ENCODE assay signal across 10 cellular contexts in the genomic region with DNA sequence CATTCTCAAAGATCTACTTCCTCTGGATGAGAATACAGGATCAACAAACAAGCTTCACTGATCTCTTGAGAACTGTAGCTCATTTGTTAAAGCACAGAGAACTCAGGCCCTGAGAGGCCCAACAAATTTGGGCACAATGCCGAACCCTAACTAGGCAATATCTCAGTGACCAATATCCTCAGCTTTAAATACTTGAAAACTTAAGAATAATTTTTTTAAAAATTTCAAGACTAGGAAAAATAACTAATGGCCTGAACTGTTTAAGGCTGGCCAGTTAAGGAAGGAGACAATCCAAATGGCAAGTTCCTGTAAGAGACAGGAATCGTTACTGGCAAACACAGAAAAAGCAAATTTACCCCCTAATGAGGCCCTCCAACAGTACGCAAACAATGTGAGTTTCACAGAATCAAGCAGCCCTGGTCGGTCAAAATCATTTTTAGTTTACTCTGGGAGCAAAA. TPM values are rescaled to one million over a fixed set of nuclear protein-coding genes. Genes with fewer than 3 reads are reported as not detected.
DNase-seq lines count a peak whose midpoint lies in the region; FAIRE-seq and TF ChIP-seq lines count a peak whose summit lies in the region.
"Had no signal": no experiment of that assay in that cellular context is flagged by ENCODE, and none has a peak within 500 bp of the region (broad histone marks: within the 10 kb centered on the region; RNA-seq: fewer than 3 reads in every experiment).

No MANE protein-coding gene starts in this region.

- no peak for FAIRE-seq in H1 (lab: Jason Lieb, UNC)
- FAIRE-seq in GM12891 (lab: Jason Lieb, UNC), result no peak

- no peak overlapping the region for H2BK5ac ChIP-seq in H1 (ENCODE audit: low read depth, low read length)

- DNase-seq in NCI-H1092 treated with DMSO at 0.1 percent for 48 hours (lab: John Stamatoyannopoulos, UW) (peak; percentile 10), NCI-H1092 (lab: John Stamatoyannopoulos, UW) (no peak), H1 (ENCODE audit: low read depth in 1 of 2, low spot score in 2 of 2) (no peak), lung microvascular endothelial cell (ENCODE audit: low read depth in 2 of 2) (peak; percentile 21 to 38), thyroid gland (peak; percentile 81 to 84), GM12891 (ENCODE audit: insufficient read length, low spot score) (no peak), cortex of kidney (lab: John Stamatoyannopoulos, UW) (no peak)
- no peak for DNase-seq in CD8-positive, alpha-beta memory T cell
- DNase-seq: ACHN; activated CD4-positive, alpha-beta T cell treated with anti-CD3 and anti-CD28 coated beads, Interleukin-2, amount 50 U/mL, for 4 hours had no signal

- H3K9me3 ChIP-seq in H1 (ENCODE audit: insufficient read depth in 2 of 2, low read depth in 1 of 2, low read length in 1 of 2), result no peaks in the 10 kb centered on the region
- no peaks in the 10 kb centered on the region for H3K9me3 ChIP-seq in thyroid gland
- no peaks in the 10 kb centered on the region for H3K9me3 ChIP-seq in CD8-positive, alpha-beta memory T cell (ENCODE audit: low read length)

- no peaks in the 10 kb centered on the region for H3K79me1 ChIP-seq in H1 (ENCODE audit: low read depth, low read length)

- peak overlapping the region in 1 of 8 donors; percentile 46 for H3K27ac Mint-ChIP-seq in CD8-positive, alpha-beta memory T cell

- no peak overlapping the region for H2AFZ ChIP-seq in H1 (ENCODE audit: low read length)

- H3K27ac ChIP-seq in H1 (ENCODE audit: low read depth, low read length), result peak overlapping the region; percentile 48; the same call in 1 of the 2 replicates
- H3K27ac ChIP-seq in thyroid gland, result peak overlapping the region; percentile 87 to 96 (median 93)
- no peak overlapping the region for H3K27ac ChIP-seq in CD8-positive, alpha-beta memory T cell (ENCODE audit: low read depth, low read length)

- no peak overlapping the region for H3K14ac ChIP-seq in H1 (ENCODE audit: insufficient read length)

- H3K4me3 ChIP-seq in H1 (ENCODE audit: extremely low read depth in 1 of 4, insufficient read depth in 2 of 4, low read depth in 3 of 4, low read length in 4 of 4) (peak overlapping the region in 1 of 4 experiments; percentile 44; a peak in 1 of 8 replicates), thyroid gland (replicated peaks in 1 of 3) (peak overlapping the region in 1 of 3 donors; percentile 11)
- H3K4me3 ChIP-seq in CD8-positive, alpha-beta memory T cell (ENCODE audit: low read length), result no peak overlapping the region

- WGBS in H1 (ENCODE audit: extremely low coverage in 1 of 2, insufficient coverage in 1 of 2, insufficient read length in 1 of 2, insufficient replicate concordance in 2 of 2, low coverage in 1 of 2, low lambda C conversion rate in 2 of 2, missing lambda C conversion rate in 1 of 2), 2 experiments, result 48% methylated on average over 4 of the region's 4 CpGs; no CpG with 5 or more reads in 1 of the 2 experiments
- WGBS in thyroid gland, 2 donors, result 9 to 13% methylated on average over 4 of the region's 4 CpGs

- H3K4me1 ChIP-seq in H1 (replicated peaks in 1 of 4; ENCODE audit: control insufficient read depth in 3 of 4, insufficient read depth in 4 of 4, low read length in 3 of 4) (peaks cover 0 to 4% (median 3%) of the 10 kb centered on the region in 4 experiments; a peak in 2 of 7 replicates), thyroid gland (peaks cover 32 to 53% of the 10 kb centered on the region in 2 donors)
- no peaks in the 10 kb centered on the region for H3K4me1 ChIP-seq in CD8-positive, alpha-beta memory T cell (ENCODE audit: insufficient read depth, low read length)

- H4K5ac ChIP-seq in H1 (ENCODE audit: insufficient read length, low read depth, low read length), result peak overlapping the region; percentile 94

- no peak overlapping the region for H3K23ac ChIP-seq in H1 (ENCODE audit: insufficient read length)

- no peak overlapping the region for H3K18ac ChIP-seq in H1 (ENCODE audit: extremely low read depth, low read length)

- peak overlapping the region; percentile 23 to 42; a peak in 3 of 4 replicates for H3K4me2 ChIP-seq in H1 (ENCODE audit: insufficient read depth in 1 of 2, low read depth in 2 of 2, low read length in 2 of 2)

- no peak overlapping the region for H3K56ac ChIP-seq in H1 (replicated peaks; ENCODE audit: insufficient read length, low read depth, low read length)

- peaks cover 10 to 23% (median 12%) of the 10 kb centered on the region in 3 donors for H3K4me1 Mint-ChIP-seq in CD8-positive, alpha-beta memory T cell

- no peak overlapping the region for H4K8ac ChIP-seq in H1 (ENCODE audit: extremely low read depth, insufficient read depth, low read length)

- no peak overlapping the region for H2BK120ac ChIP-seq in H1 (replicated peaks; ENCODE audit: low read depth, low read length)

- H3K27me3 Mint-ChIP-seq in CD8-positive, alpha-beta memory T cell, result no peaks in the 10 kb centered on the region

- H3K79me2 ChIP-seq in H1 (ENCODE audit: control insufficient read depth in 1 of 2, insufficient read depth in 2 of 2, low read length in 2 of 2), result peaks cover 0 to 4% of the 10 kb centered on the region in 2 experiments; a peak in 1 of 4 replicates

- no peak for TF ChIP-seq EP300 in H1 (IDR thresholded peaks at IDR 0.05; ENCODE audit: borderline replicate concordance in 1 of 2, low read depth in 2 of 2, low read length in 2 of 2)

- no peak overlapping the region for H2AK5ac ChIP-seq in H1 (ENCODE audit: low read depth, low read length)

- H3K9ac ChIP-seq in H1 (replicated peaks in 1 of 4; ENCODE audit: extremely low read depth in 1 of 4, low read depth in 3 of 4, low read length in 3 of 4), result peak overlapping the region in 1 of 4 experiments; percentile 34; a peak in 1 of 7 replicates

- no peaks in the 10 kb centered on the region for H3K9me3 Mint-ChIP-seq in CD8-positive, alpha-beta memory T cell

- H3K36me3 Mint-ChIP-seq in CD8-positive, alpha-beta memory T cell, result peaks cover 0 to 58% (median 11%) of the 10 kb centered on the region in 3 donors

- TF ChIP-seq POLR2A in H1 (IDR thresholded peaks at IDR 0.05; ENCODE audit: control extremely low read depth in 1 of 2, low read depth in 2 of 2, low read length in 2 of 2) (no peak), thyroid gland (IDR thresholded peaks at IDR 0.05) (peak in 1 of 2 donors; percentile 61), GM12891 (IDR thresholded peaks at IDR 0.05; ENCODE audit: low read depth, low read length) (no peak)

- no peaks in the 10 kb centered on the region for H3K23me2 ChIP-seq in H1 (ENCODE audit: low read depth, low read length)

- H4K20me1 ChIP-seq in H1 (replicated peaks in 1 of 2; ENCODE audit: control insufficient read depth in 1 of 2, insufficient read depth in 2 of 2, low read length in 2 of 2), result no peaks in the 10 kb centered on the region

- no peak overlapping the region for H3K4me3 Mint-ChIP-seq in CD8-positive, alpha-beta memory T cell

- no peak overlapping the region for H2BK20ac ChIP-seq in H1 (ENCODE audit: low read length)

- TF ChIP-seq CTCF in H1 (IDR thresholded peaks at IDR 0.05; ENCODE audit: control extremely low read depth in 1 of 3, insufficient read depth in 1 of 3, low read depth in 1 of 3, low read length in 3 of 3), result no peak
- no peak for TF ChIP-seq CTCF in thyroid gland (IDR thresholded peaks at IDR 0.05)

- H2BK15ac ChIP-seq in H1 (ENCODE audit: low read length), result no peak overlapping the region

- H3K4ac ChIP-seq in H1 (replicated peaks; ENCODE audit: insufficient read length, low read depth, low read length), result no peak overlapping the region

- CTCF ChIA-PET in H1 (lab: Charles Lee; ENCODE audit: partially characterized antibody), result interaction anchor here (1.8 to 3.1 kb wide), 2 partner anchors 82 to 85 kb away, joined by 4 to 12 read pairs; no protein-coding TSS in a partner anchor
- CTCF ChIA-PET in CD8-positive, alpha-beta memory T cell (lab: Charles Lee), result no interaction called here

- H3K27me3 ChIP-seq in H1 (replicated peaks in 1 of 4; ENCODE audit: control insufficient read depth in 3 of 4, extremely low read depth in 1 of 4, insufficient read depth in 3 of 4, low read length in 3 of 4) (no peaks in the 10 kb centered on the region), thyroid gland (no peaks in the 10 kb centered on the region)
- no peaks in the 10 kb centered on the region for H3K27me3 ChIP-seq in CD8-positive, alpha-beta memory T cell (ENCODE audit: insufficient read depth, low read length, poor library complexity, severe bottlenecking)

- POLR2A ChIA-PET in H1 (lab: Charles Lee; ENCODE audit: partially characterized antibody), result interaction anchor here (1.7 kb wide), 1 partner anchor 39 kb away, joined by 10 read pairs; no protein-coding TSS in a partner anchor
- POLR2A ChIA-PET in CD8-positive, alpha-beta memory T cell (lab: Charles Lee), result no interaction called here

- intact Hi-C loops in thyroid gland (cut with DNase I), result no loop called here

- no peak for TF ChIP-seq RAD21 in H1 (IDR thresholded peaks at IDR 0.05 in 1 of 2, conservative IDR thresholded peaks at IDR 0.05 in 1 of 2; ENCODE audit: low read depth in 2 of 2, low read length in 2 of 2)

- H3K36me3 ChIP-seq in H1 (ENCODE audit: control insufficient read depth in 2 of 4, insufficient read depth in 4 of 4, low read length in 3 of 4) (no peaks in the 10 kb centered on the region; a peak in 1 of 8 replicates), thyroid gland (no peaks in the 10 kb centered on the region)
- H3K36me3 ChIP-seq in CD8-positive, alpha-beta memory T cell (ENCODE audit: insufficient read depth, low read length), result no peaks in the 10 kb centered on the region

- no peak overlapping the region; the same call in 1 of the 2 replicates for H2BK12ac ChIP-seq in H1 (ENCODE audit: low read depth, low read length)

- no peak overlapping the region for H4K91ac ChIP-seq in H1 (replicated peaks; ENCODE audit: insufficient read length, low read length)

TF ChIP-seq in H1, 55 proteins besides CTCF, POLR2A, EP300 and RAD21 (continues in another document):
- TF ChIP-seq SIN3A (conservative IDR thresholded peaks at IDR 0.05 in 1 of 2, IDR thresholded peaks at IDR 0.05 in 1 of 2; ENCODE audit: low read depth in 1 of 2, low read length in 2 of 2), result no peak

TF ChIP-seq in GM12891, 5 proteins besides CTCF, POLR2A, EP300 and RAD21 (continues in another document):
- TF ChIP-seq TAF1 (IDR thresholded peaks at IDR 0.05; ENCODE audit: low read depth, low read length), result no peak
- TF ChIP-seq POLR2AphosphoS5 (IDR thresholded peaks at IDR 0.05; ENCODE audit: low read depth, low read length), result no peak

RNA-seq across cellular contexts. Expression of gene NT5C2, which starts 39.7 kb away (rescaled TPM):
- 84.2 and 106 TPM in 2 replicates for total RNA-seq in H1 (2021; fragmentation: NEBNext Ultra II Directional; extraction: Animal tissue kit (Norgen Biotek cat#: 25700))
- polyA plus RNA-seq in H1 (2011; rRNA removed), result 29.4 and 35.2 TPM in 2 replicates
- 37.8 TPM for polyA plus RNA-seq in H1 (2011; cell fraction: cytosol; rRNA removed)
- 26.9 TPM for polyA plus RNA-seq in H1 (2011; cell fraction: nucleus; rRNA removed)
- 26.4 to 80.7 TPM (median 34.4 TPM) in 4 replicates for polyA plus RNA-seq in H1 (2012, experiment 1 of 2)
- 6.6 TPM for polyA plus RNA-seq in H1 (2012, experiment 2 of 2)
- 46.5 TPM for polyA plus RNA-seq in H1 (2013, experiment 1 of 2)
- polyA plus RNA-seq in H1 (2013, experiment 2 of 2), result 43.0 TPM
- polyA minus RNA-seq in H1 (2011; rRNA and poly(A)+ RNA removed), result 40.1 and 47.7 TPM in 2 replicates
- 23.6 TPM for polyA minus RNA-seq in H1 (2011; cell fraction: cytosol; rRNA and poly(A)+ RNA removed)
- 40.6 TPM for polyA minus RNA-seq in H1 (2011; cell fraction: nucleus; rRNA and poly(A)+ RNA removed)
- 40.3 and 54.4 TPM in 2 replicates for total RNA-seq in lung microvascular endothelial cell
- total RNA-seq in thyroid gland, result 100 to 1,000 TPM; 194 to 238 (median 214) TPM
- 10 to 100 TPM; 45.9 to 49.7 TPM for total RNA-seq in CD8-positive, alpha-beta memory T cell
- 59.8 TPM for polyA plus RNA-seq in CD8-positive, alpha-beta memory T cell
- 28.2 TPM for polyA plus RNA-seq in GM12891 (2012; ENCODE audit: low read depth, missing spikeins)

Comparison
In these comparisons a context has a peak if more than half of its experiments do, and no peak if none do; other contexts are left out.
1. DNase-seq: peak in NCI-H1092 treated with DMSO at 0.1 percent for 48 hours (single experiment), lung microvascular endothelial cell (2 of 2) and thyroid gland (2 of 2); none in NCI-H1092 (single experiment), H1 (0 of 2), CD8-positive, alpha-beta memory T cell (0 of 5), GM12891 (single experiment) and cortex of kidney (single experiment).